In the genomic region with DNA sequence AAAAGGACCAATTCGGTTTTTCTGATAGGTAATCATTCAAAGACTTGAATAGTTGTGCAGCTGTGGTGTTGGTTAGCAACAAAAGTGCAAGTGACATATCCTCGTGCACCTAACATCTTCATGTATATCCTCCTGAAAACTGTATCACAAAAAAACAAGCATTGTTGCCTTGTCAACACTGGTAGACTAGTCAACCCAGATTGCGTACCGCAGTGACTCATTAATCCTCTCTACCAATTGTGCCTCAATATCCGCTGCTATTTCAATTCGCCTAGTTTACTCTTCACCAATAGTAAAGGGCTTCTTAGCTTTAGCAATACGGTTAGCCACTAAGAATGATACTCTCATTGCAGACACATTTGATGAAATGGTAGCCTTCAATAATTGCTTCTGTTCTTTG, we compare ENCODE assay signal across 14 cellular contexts. TPM values are rescaled to one million over a fixed set of nuclear protein-coding genes. Genes with fewer than 3 reads are reported as not detected.
DNase-seq lines count a peak whose midpoint lies in the region; ATAC-seq and TF ChIP-seq lines count a peak whose summit lies in the region.
"Had no signal": no experiment of that assay in that cellular context is flagged by ENCODE, and none has a peak within 500 bp of the region (broad histone marks: within the 10 kb centered on the region; RNA-seq: fewer than 3 reads in every experiment).

No MANE protein-coding gene starts in this region.

- H3K4me1 Mint-ChIP-seq in activated naive CD4-positive, alpha-beta T cell treated with anti-CD3 and anti-CD28 coated beads, Interleukin-2, amount 10 ng/mL, durations not matched to agents 7 days and 5 days = peaks cover 39% of the 10 kb centered on the region
- peaks cover 37% of the 10 kb centered on the region for H3K4me1 Mint-ChIP-seq in activated CD4-positive, alpha-beta memory T cell treated with anti-CD3 and anti-CD28 coated beads, Interleukin-2, amount 10 ng/mL, durations not matched to agents 7 days and 5 days
- H3K4me1 Mint-ChIP-seq in natural killer cell treated with Interleukin-12 subunit alpha and Interleukin-12 subunit beta and Interleukin-15 and Interleukin-18, amount 100 ng/mL, for 72 hours (ENCODE audit: low read depth in 2 of 2) = peaks cover 13 to 30% of the 10 kb centered on the region in 2 donors

- H3K27ac Mint-ChIP-seq in activated naive CD4-positive, alpha-beta T cell treated with anti-CD3 and anti-CD28 coated beads, Interleukin-2, amount 10 ng/mL, durations not matched to agents 7 days and 5 days = no peak overlapping the region
- peak overlapping the region; percentile 27 for H3K27ac Mint-ChIP-seq in activated CD4-positive, alpha-beta memory T cell treated with anti-CD3 and anti-CD28 coated beads, Interleukin-2, amount 10 ng/mL, durations not matched to agents 7 days and 5 days
- H3K27ac Mint-ChIP-seq in natural killer cell treated with Interleukin-12 subunit alpha and Interleukin-12 subunit beta and Interleukin-15 and Interleukin-18, amount 100 ng/mL, for 72 hours = peak overlapping the region in 1 of 2 donors; percentile 78

- H3K27me3 ChIP-seq in MG63 (no peaks in the 10 kb centered on the region), BE2C (no peaks in the 10 kb centered on the region)
- H3K27me3 ChIP-seq: sigmoid colon had no signal

- H3K4me3 ChIP-seq in MG63 (no peak overlapping the region), BE2C (ENCODE audit: low read depth, low read length) (no peak overlapping the region)
- H3K4me3 ChIP-seq: sigmoid colon had no signal

- H3K36me3 ChIP-seq in MG63 (no peaks in the 10 kb centered on the region), BE2C (no peaks in the 10 kb centered on the region)
- H3K36me3 ChIP-seq: sigmoid colon had no signal

- no peaks in the 10 kb centered on the region for H3K9me3 Mint-ChIP-seq in activated naive CD4-positive, alpha-beta T cell treated with anti-CD3 and anti-CD28 coated beads, Interleukin-2, amount 10 ng/mL, durations not matched to agents 7 days and 5 days
- no peaks in the 10 kb centered on the region for H3K9me3 Mint-ChIP-seq in activated CD4-positive, alpha-beta memory T cell treated with anti-CD3 and anti-CD28 coated beads, Interleukin-2, amount 10 ng/mL, durations not matched to agents 7 days and 5 days
- no peaks in the 10 kb centered on the region for H3K9me3 Mint-ChIP-seq in natural killer cell treated with Interleukin-12 subunit alpha and Interleukin-12 subunit beta and Interleukin-15 and Interleukin-18, amount 100 ng/mL, for 72 hours

- peaks cover 3% of the 10 kb centered on the region for H3K36me3 Mint-ChIP-seq in activated naive CD4-positive, alpha-beta T cell treated with anti-CD3 and anti-CD28 coated beads, Interleukin-2, amount 10 ng/mL, durations not matched to agents 7 days and 5 days
- H3K36me3 Mint-ChIP-seq in activated CD4-positive, alpha-beta memory T cell treated with anti-CD3 and anti-CD28 coated beads, Interleukin-2, amount 10 ng/mL, durations not matched to agents 7 days and 5 days (ENCODE audit: low read depth) = no peaks in the 10 kb centered on the region
- H3K36me3 Mint-ChIP-seq in natural killer cell treated with Interleukin-12 subunit alpha and Interleukin-12 subunit beta and Interleukin-15 and Interleukin-18, amount 100 ng/mL, for 72 hours = no peaks in the 10 kb centered on the region

- H3K9me3 ChIP-seq in MG63 = no peaks in the 10 kb centered on the region
- no peaks in the 10 kb centered on the region for H3K9me3 ChIP-seq in BE2C
- H3K9me3 ChIP-seq: sigmoid colon had no signal

- peaks cover 20% of the 10 kb centered on the region for H3K27me3 Mint-ChIP-seq in activated naive CD4-positive, alpha-beta T cell treated with anti-CD3 and anti-CD28 coated beads, Interleukin-2, amount 10 ng/mL, durations not matched to agents 7 days and 5 days
- H3K27me3 Mint-ChIP-seq in activated CD4-positive, alpha-beta memory T cell treated with anti-CD3 and anti-CD28 coated beads, Interleukin-2, amount 10 ng/mL, durations not matched to agents 7 days and 5 days = peaks cover 27% of the 10 kb centered on the region
- peaks cover 0 to 6% of the 10 kb centered on the region in 2 donors for H3K27me3 Mint-ChIP-seq in natural killer cell treated with Interleukin-12 subunit alpha and Interleukin-12 subunit beta and Interleukin-15 and Interleukin-18, amount 100 ng/mL, for 72 hours

- H3K4me3 Mint-ChIP-seq in activated naive CD4-positive, alpha-beta T cell treated with anti-CD3 and anti-CD28 coated beads, Interleukin-2, amount 10 ng/mL, durations not matched to agents 7 days and 5 days = no peak overlapping the region
- H3K4me3 Mint-ChIP-seq in activated CD4-positive, alpha-beta memory T cell treated with anti-CD3 and anti-CD28 coated beads, Interleukin-2, amount 10 ng/mL, durations not matched to agents 7 days and 5 days = no peak overlapping the region
- H3K4me3 Mint-ChIP-seq in natural killer cell treated with Interleukin-12 subunit alpha and Interleukin-12 subunit beta and Interleukin-15 and Interleukin-18, amount 100 ng/mL, for 72 hours = peak overlapping the region; percentile 43

- peak; percentile 47 for DNase-seq in activated naive CD4-positive, alpha-beta T cell treated with Interleukin-2 at 50 U/mL for 16 hours
- no peak for DNase-seq in activated naive CD4-positive, alpha-beta T cell treated with anti-CD3 and anti-CD28 coated beads, Interleukin-2, amount 10 ng/mL, durations not matched to agents 7 days and 5 days
- peak; percentile 30 for DNase-seq in activated CD4-positive, alpha-beta memory T cell treated with anti-CD3 and anti-CD28 coated beads, Interleukin-2, amount 10 ng/mL, durations not matched to agents 7 days and 5 days
- DNase-seq in natural killer cell treated with Interleukin-12 subunit alpha and Interleukin-12 subunit beta and Interleukin-15 and Interleukin-18, amount 100 ng/mL, for 72 hours (ENCODE audit: low spot score) = no peak
- DNase-seq in MG63 = no peak
- DNase-seq in BE2C = no peak
- DNase-seq: left cardiac atrium, MV-4-11, NCI-H187 treated with DMSO at 0.1 percent for 48 hours, NCI-H446, SHP77, sigmoid colon had no signal

- POLR2A ChIA-PET in activated CD4-positive, alpha-beta memory T cell treated with anti-CD3 and anti-CD28 coated beads, Interleukin-2, amount 10 ng/mL, durations not matched to agents 7 days and 5 days (lab: Charles Lee) = interaction anchor here (1.4 to 8.0 kb wide), 3 partner anchors 9 to 41 kb away, joined by 4 to 99 read pairs (median 20); no protein-coding TSS in a partner anchor

- TF ChIP-seq CTCF in BE2C (IDR thresholded peaks at IDR 0.05; ENCODE audit: low read depth, low read length) = no peak

- ATAC-seq in HG02885 (IDR thresholded peaks at IDR 0.05; ENCODE audit: poor library complexity, unreplicated experiment) = peak; percentile 23
- peak in 1 of 2 donors; percentile 69 for ATAC-seq in natural killer cell treated with Interleukin-12 subunit alpha and Interleukin-12 subunit beta and Interleukin-15 and Interleukin-18, amount 100 ng/mL, for 72 hours
- no peak for ATAC-seq in GM21723 (IDR thresholded peaks at IDR 0.05; ENCODE audit: unreplicated experiment)
- ATAC-seq: left cardiac atrium had no signal

- H3K4me1 ChIP-seq in BE2C = peaks cover 7% of the 10 kb centered on the region

- CTCF ChIA-PET in activated naive CD4-positive, alpha-beta T cell treated with anti-CD3 and anti-CD28 coated beads, Interleukin-2, amount 10 ng/mL, durations not matched to agents 7 days and 5 days (lab: Charles Lee) = interaction anchor here (1.2 to 2.9 kb wide), 4 partner anchors 8 to 42 kb away, joined by 3 to 14 read pairs (median 6); no protein-coding TSS in a partner anchor
- CTCF ChIA-PET in activated CD4-positive, alpha-beta memory T cell treated with anti-CD3 and anti-CD28 coated beads, Interleukin-2, amount 10 ng/mL, durations not matched to agents 7 days and 5 days (lab: Charles Lee) = interaction anchor here (1.0 to 2.6 kb wide), 6 partner anchors 8 to 42 kb away, joined by 3 to 15 read pairs (median 6); no protein-coding TSS in a partner anchor

RNA-seq across cellular contexts. Expression of a gene that starts 3.5 kb away (rescaled TPM):
- 1 to 10 TPM in 1 of 2 experiments, under 1 TPM in 1; 0.76 to 1.3 TPM for total RNA-seq in activated CD4-positive, alpha-beta memory T cell treated with anti-CD3 and anti-CD28 coated beads, Interleukin-2, amount 10 ng/mL, durations not matched to agents 7 days and 5 days
- total RNA-seq in natural killer cell treated with Interleukin-12 subunit alpha and Interleukin-12 subunit beta and Interleukin-15 and Interleukin-18, amount 100 ng/mL, for 72 hours = 1 to 10 TPM in 1 of 2 donors, under 1 TPM in 1; 0.56 to 1.0 TPM
- total RNA-seq in MG63 (2014; rRNA removed; shearing (Covaris generic); ENCODE audit: low replicate concordance) = 0.30 and 5.3 TPM in 2 replicates
- 10.9 TPM for polyA plus RNA-seq in BE2C (2012; ENCODE audit: insufficient read depth, insufficient read length, low read depth)

Comparison
In these comparisons a context has a peak if more than half of its experiments do, and no peak if none do; other contexts are left out.
1. DNase-seq: peak in activated naive CD4-positive, alpha-beta T cell treated with Interleukin-2 at 50 U/mL for 16 hours (single experiment) and activated CD4-positive, alpha-beta memory T cell treated with anti-CD3 and anti-CD28 coated beads, Interleukin-2, amount 10 ng/mL, durations not matched to agents 7 days and 5 days (single experiment); none in activated naive CD4-positive, alpha-beta T cell treated with anti-CD3 and anti-CD28 coated beads, Interleukin-2, amount 10 ng/mL, durations not matched to agents 7 days and 5 days (single experiment), natural killer cell treated with Interleukin-12 subunit alpha and Interleukin-12 subunit beta and Interleukin-15 and Interleukin-18, amount 100 ng/mL, for 72 hours (single experiment), MG63 (single experiment) and BE2C (single experiment).